ENCODE assay signal across 2 cellular contexts in the genomic region with DNA sequence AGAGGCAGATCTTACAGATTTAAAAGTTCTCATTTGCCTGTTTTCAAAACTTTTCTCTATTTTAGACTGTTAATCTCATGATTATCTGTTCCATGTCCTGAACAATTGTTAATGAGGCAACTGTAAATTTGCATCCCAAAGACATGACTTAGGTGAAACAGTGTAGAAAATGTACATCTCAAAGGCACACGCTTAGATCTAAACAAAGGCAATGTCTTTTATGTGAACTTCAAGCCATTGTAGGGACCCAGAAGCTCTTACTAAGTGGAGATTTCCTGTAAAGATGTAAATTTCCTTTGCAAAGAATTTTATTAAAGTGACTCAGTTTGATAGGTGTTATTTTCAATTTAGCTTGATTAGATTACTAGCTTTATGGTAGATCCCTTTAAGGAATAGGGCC.
TF ChIP-seq lines count a peak whose summit lies in the region.

No MANE protein-coding gene starts in this region.

TF ChIP-seq in GM23338, 12 proteins besides CTCF, POLR2A, EP300 and RAD21:
- TF ChIP-seq JUNB (IDR thresholded peaks at IDR 0.05; ENCODE audit: unreplicated experiment): no peak
- peak; percentile 94 for TF ChIP-seq NANOG (IDR thresholded peaks at IDR 0.05; ENCODE audit: borderline replicate concordance)

TF ChIP-seq in H1, 55 proteins besides CTCF, POLR2A, EP300 and RAD21:
- TF ChIP-seq NANOG (IDR thresholded peaks at IDR 0.05; ENCODE audit: insufficient read depth, low read depth, low read length, poor library complexity, severe bottlenecking): peak; percentile 73
- TF ChIP-seq, protein P1, sequence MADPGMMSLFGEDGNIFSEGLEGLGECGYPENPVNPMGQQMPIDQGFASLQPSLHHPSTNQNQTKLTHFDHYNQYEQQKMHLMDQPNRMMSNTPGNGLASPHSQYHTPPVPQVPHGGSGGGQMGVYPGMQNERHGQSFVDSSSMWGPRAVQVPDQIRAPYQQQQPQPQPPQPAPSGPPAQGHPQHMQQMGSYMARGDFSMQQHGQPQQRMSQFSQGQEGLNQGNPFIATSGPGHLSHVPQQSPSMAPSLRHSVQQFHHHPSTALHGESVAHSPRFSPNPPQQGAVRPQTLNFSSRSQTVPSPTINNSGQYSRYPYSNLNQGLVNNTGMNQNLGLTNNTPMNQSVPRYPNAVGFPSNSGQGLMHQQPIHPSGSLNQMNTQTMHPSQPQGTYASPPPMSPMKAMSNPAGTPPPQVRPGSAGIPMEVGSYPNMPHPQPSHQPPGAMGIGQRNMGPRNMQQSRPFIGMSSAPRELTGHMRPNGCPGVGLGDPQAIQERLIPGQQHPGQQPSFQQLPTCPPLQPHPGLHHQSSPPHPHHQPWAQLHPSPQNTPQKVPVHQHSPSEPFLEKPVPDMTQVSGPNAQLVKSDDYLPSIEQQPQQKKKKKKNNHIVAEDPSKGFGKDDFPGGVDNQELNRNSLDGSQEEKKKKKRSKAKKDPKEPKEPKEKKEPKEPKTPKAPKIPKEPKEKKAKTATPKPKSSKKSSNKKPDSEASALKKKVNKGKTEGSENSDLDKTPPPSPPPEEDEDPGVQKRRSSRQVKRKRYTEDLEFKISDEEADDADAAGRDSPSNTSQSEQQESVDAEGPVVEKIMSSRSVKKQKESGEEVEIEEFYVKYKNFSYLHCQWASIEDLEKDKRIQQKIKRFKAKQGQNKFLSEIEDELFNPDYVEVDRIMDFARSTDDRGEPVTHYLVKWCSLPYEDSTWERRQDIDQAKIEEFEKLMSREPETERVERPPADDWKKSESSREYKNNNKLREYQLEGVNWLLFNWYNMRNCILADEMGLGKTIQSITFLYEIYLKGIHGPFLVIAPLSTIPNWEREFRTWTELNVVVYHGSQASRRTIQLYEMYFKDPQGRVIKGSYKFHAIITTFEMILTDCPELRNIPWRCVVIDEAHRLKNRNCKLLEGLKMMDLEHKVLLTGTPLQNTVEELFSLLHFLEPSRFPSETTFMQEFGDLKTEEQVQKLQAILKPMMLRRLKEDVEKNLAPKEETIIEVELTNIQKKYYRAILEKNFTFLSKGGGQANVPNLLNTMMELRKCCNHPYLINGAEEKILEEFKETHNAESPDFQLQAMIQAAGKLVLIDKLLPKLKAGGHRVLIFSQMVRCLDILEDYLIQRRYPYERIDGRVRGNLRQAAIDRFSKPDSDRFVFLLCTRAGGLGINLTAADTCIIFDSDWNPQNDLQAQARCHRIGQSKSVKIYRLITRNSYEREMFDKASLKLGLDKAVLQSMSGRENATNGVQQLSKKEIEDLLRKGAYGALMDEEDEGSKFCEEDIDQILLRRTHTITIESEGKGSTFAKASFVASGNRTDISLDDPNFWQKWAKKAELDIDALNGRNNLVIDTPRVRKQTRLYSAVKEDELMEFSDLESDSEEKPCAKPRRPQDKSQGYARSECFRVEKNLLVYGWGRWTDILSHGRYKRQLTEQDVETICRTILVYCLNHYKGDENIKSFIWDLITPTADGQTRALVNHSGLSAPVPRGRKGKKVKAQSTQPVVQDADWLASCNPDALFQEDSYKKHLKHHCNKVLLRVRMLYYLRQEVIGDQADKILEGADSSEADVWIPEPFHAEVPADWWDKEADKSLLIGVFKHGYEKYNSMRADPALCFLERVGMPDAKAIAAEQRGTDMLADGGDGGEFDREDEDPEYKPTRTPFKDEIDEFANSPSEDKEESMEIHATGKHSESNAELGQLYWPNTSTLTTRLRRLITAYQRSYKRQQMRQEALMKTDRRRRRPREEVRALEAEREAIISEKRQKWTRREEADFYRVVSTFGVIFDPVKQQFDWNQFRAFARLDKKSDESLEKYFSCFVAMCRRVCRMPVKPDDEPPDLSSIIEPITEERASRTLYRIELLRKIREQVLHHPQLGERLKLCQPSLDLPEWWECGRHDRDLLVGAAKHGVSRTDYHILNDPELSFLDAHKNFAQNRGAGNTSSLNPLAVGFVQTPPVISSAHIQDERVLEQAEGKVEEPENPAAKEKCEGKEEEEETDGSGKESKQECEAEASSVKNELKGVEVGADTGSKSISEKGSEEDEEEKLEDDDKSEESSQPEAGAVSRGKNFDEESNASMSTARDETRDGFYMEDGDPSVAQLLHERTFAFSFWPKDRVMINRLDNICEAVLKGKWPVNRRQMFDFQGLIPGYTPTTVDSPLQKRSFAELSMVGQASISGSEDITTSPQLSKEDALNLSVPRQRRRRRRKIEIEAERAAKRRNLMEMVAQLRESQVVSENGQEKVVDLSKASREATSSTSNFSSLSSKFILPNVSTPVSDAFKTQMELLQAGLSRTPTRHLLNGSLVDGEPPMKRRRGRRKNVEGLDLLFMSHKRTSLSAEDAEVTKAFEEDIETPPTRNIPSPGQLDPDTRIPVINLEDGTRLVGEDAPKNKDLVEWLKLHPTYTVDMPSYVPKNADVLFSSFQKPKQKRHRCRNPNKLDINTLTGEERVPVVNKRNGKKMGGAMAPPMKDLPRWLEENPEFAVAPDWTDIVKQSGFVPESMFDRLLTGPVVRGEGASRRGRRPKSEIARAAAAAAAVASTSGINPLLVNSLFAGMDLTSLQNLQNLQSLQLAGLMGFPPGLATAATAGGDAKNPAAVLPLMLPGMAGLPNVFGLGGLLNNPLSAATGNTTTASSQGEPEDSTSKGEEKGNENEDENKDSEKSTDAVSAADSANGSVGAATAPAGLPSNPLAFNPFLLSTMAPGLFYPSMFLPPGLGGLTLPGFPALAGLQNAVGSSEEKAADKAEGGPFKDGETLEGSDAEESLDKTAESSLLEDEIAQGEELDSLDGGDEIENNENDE (IDR thresholded peaks at IDR 0.05; ENCODE audit: insufficient replicate concordance, low read length): peak; percentile 58
- no peak for TF ChIP-seq BRCA1 (IDR thresholded peaks at IDR 0.05; ENCODE audit: low read depth, low read length)
- peak; percentile 93 for TF ChIP-seq POU5F1 (IDR thresholded peaks at IDR 0.05; ENCODE audit: low read depth, low read length)
